ENCODE assay signal across 9 cellular contexts in genomic region chr2:112032615-112033457, GRCh38. TPM values are rescaled to one million over a fixed set of nuclear protein-coding genes. Genes with fewer than 3 reads are reported as not detected.
DNase-seq lines count a peak whose midpoint lies in the region; ATAC-seq, FAIRE-seq and TF ChIP-seq lines count a peak whose summit lies in the region.
"Had no signal": no experiment of that assay in that cellular context is flagged by ENCODE, and none has a peak within 500 bp of the region (broad histone marks: within the 10 kb centered on the region; RNA-seq: fewer than 3 reads in every experiment).

No MANE protein-coding gene starts in this region.

- FAIRE-seq in kidney (lab: Jason Lieb, UNC): no peak

- peaks cover 5 to 12% of the 10 kb centered on the region in 2 donors for H3K4me1 ChIP-seq in kidney (ENCODE audit: control insufficient read depth in 1 of 2, insufficient read depth in 1 of 2, low read depth in 1 of 2, low read length in 2 of 2)
- H3K4me1 ChIP-seq: BE2C had no signal

- TF ChIP-seq CTCF in chondrocyte (IDR thresholded peaks at IDR 0.05) (peak; percentile 65), kidney (IDR thresholded peaks at IDR 0.05; ENCODE audit: borderline replicate concordance, extremely low read depth, insufficient read depth) (no peak)

- no peak overlapping the region for H3K4me3 Mint-ChIP-seq in chondrocyte (ENCODE audit: unreplicated experiment)
- H3K4me3 Mint-ChIP-seq in activated T-helper 2 cell treated with anti-CD3 and anti-CD28 coated beads, Interferon-gamma antibody, Interleukin-2, Interleukin-4, amounts not matched to agents 10 μg/mL and 5 μg/mL and 100 μg/mL, durations not matched to agents 14 hours and 24 hours and 36 hours (ENCODE audit: low read depth): no peak overlapping the region

- no peaks in the 10 kb centered on the region for H3K9me3 ChIP-seq in kidney (ENCODE audit: control insufficient read depth in 1 of 2, low read length in 2 of 2)
- H3K9me3 ChIP-seq: BE2C had no signal

- peaks cover 29% of the 10 kb centered on the region for H3K4me1 Mint-ChIP-seq in chondrocyte (ENCODE audit: low read depth)
- peaks cover 4% of the 10 kb centered on the region for H3K4me1 Mint-ChIP-seq in activated T-helper 2 cell treated with anti-CD3 and anti-CD28 coated beads, Interferon-gamma antibody, Interleukin-2, Interleukin-4, amounts not matched to agents 10 μg/mL and 5 μg/mL and 100 μg/mL, durations not matched to agents 14 hours and 24 hours and 36 hours (ENCODE audit: low read depth)

- H3K9me3 Mint-ChIP-seq in chondrocyte (ENCODE audit: low read depth): peaks cover 7% of the 10 kb centered on the region
- H3K9me3 Mint-ChIP-seq in activated T-helper 2 cell treated with anti-CD3 and anti-CD28 coated beads, Interferon-gamma antibody, Interleukin-2, Interleukin-4, amounts not matched to agents 10 μg/mL and 5 μg/mL and 100 μg/mL, durations not matched to agents 14 hours and 24 hours and 36 hours: peaks cover 5% of the 10 kb centered on the region

- H3K27me3 Mint-ChIP-seq in chondrocyte (ENCODE audit: low read depth): no peaks in the 10 kb centered on the region
- H3K27me3 Mint-ChIP-seq in activated T-helper 2 cell treated with anti-CD3 and anti-CD28 coated beads, Interferon-gamma antibody, Interleukin-2, Interleukin-4, amounts not matched to agents 10 μg/mL and 5 μg/mL and 100 μg/mL, durations not matched to agents 14 hours and 24 hours and 36 hours (ENCODE audit: low read depth): peaks cover 13% of the 10 kb centered on the region

- peaks cover 0 to 2% of the 10 kb centered on the region in 2 donors for H3K36me3 ChIP-seq in kidney (ENCODE audit: control insufficient read depth in 1 of 2, insufficient read depth in 2 of 2, low read length in 2 of 2)
- H3K36me3 ChIP-seq: BE2C had no signal

- intact Hi-C loops in Right ventricle myocardium inferior (cut with DNase I) (no loop called here), cardiac septum (cut with DNase I) (no loop called here), kidney (cut with DNase I) (no loop called here)
- intact Hi-C loops in activated T-helper 2 cell treated with anti-CD3 and anti-CD28 coated beads, Interferon-gamma antibody, Interleukin-2, Interleukin-4, amounts not matched to agents 10 μg/mL and 5 μg/mL and 100 μg/mL, durations not matched to agents 14 hours and 24 hours and 36 hours (cut with micrococcal nuclease): no loop called here

- peak overlapping the region; percentile 77 for H3K27ac Mint-ChIP-seq in chondrocyte (ENCODE audit: unreplicated experiment)
- H3K27ac Mint-ChIP-seq in activated T-helper 2 cell treated with anti-CD3 and anti-CD28 coated beads, Interferon-gamma antibody, Interleukin-2, Interleukin-4, amounts not matched to agents 10 μg/mL and 5 μg/mL and 100 μg/mL, durations not matched to agents 14 hours and 24 hours and 36 hours: no peak overlapping the region

- peak; percentile 69 for ATAC-seq in Right ventricle myocardium inferior
- ATAC-seq in HG03432 (IDR thresholded peaks at IDR 0.05; ENCODE audit: unreplicated experiment): no peak
- no peak for ATAC-seq in HG02798 (IDR thresholded peaks at IDR 0.05; ENCODE audit: poor library complexity, unreplicated experiment)

- DNase-seq in Right ventricle myocardium inferior (ENCODE audit: missing footprints) (no peak), cardiac septum (ENCODE audit: low spot score) (no peak), chondrocyte (ENCODE audit: low spot score) (no peak), medulla oblongata (ENCODE audit: extremely low spot score) (peak; percentile 74), kidney (no peak)
- DNase-seq in activated T-helper 2 cell treated with anti-CD3 and anti-CD28 coated beads, Interferon-gamma antibody, Interleukin-2, Interleukin-4, amounts not matched to agents 10 μg/mL and 5 μg/mL and 100 μg/mL, durations not matched to agents 14 hours and 24 hours and 36 hours (ENCODE audit: low spot score): no peak
- DNase-seq: BE2C had no signal

- H3K4me3 ChIP-seq in kidney (ENCODE audit: low read length in 2 of 2): no peak overlapping the region

- H3K27ac ChIP-seq in kidney (ENCODE audit: low read depth in 2 of 2, low read length in 2 of 2): no peak overlapping the region

- H3K36me3 Mint-ChIP-seq in chondrocyte (ENCODE audit: low read depth): no peaks in the 10 kb centered on the region
- no peaks in the 10 kb centered on the region for H3K36me3 Mint-ChIP-seq in activated T-helper 2 cell treated with anti-CD3 and anti-CD28 coated beads, Interferon-gamma antibody, Interleukin-2, Interleukin-4, amounts not matched to agents 10 μg/mL and 5 μg/mL and 100 μg/mL, durations not matched to agents 14 hours and 24 hours and 36 hours (ENCODE audit: low read depth)

- H3K9ac ChIP-seq in kidney (ENCODE audit: low read length in 2 of 2): no peak overlapping the region

RNA-seq across cellular contexts. Expression of gene TMEM87B, which starts 22.2 kb away (rescaled TPM):
- total RNA-seq in Right ventricle myocardium inferior: 6.5 TPM
- 11.0 TPM for total RNA-seq in cardiac septum
- total RNA-seq in chondrocyte: 19.4 to 20.1 TPM (median 19.8 TPM) in 3 replicates
- 15.8 and 16.5 TPM in 2 replicates for total RNA-seq in activated T-helper 2 cell treated with anti-CD3 and anti-CD28 coated beads, Interferon-gamma antibody, Interleukin-2, Interleukin-4, amounts not matched to agents 10 μg/mL and 5 μg/mL and 100 μg/mL, durations not matched to agents 14 hours and 24 hours and 36 hours
- 21.9 TPM for total RNA-seq in kidney
- 6.5 TPM for polyA plus RNA-seq in kidney (ENCODE audit: insufficient read depth, low read depth, low replicate concordance)
